Comparison of ENCODE assay signal across 8 cellular contexts in the genomic region with DNA sequence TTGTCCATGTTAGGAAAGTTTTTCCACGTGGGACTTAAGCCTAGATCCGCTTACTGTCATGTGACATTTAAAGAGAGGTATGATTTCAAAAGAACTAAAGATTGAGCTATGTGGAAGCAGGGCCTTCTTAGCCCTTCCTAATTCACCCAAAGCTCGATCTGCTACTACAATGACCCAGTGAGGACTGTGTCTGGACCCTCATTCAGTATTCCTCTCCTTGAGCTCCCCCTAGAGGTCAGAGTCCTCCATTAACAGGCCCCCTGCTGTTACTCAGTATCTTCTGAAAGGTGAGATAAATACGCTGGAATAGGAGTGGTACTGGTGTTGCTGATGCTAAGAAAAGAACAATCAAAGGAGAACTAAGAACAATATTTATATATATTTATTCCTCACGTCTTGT.
A peak's percentile ranks its signal among the peaks of the same experiment; 100 is the strongest.
DNase-seq lines count a peak whose midpoint lies in the region; ATAC-seq lines count a peak whose summit lies in the region.

No MANE protein-coding gene starts in this region.

- no peaks in the 10 kb centered on the region for H3K36me3 Mint-ChIP-seq in activated T-cell treated with anti-CD3 and anti-CD28 coated beads, Interleukin-2, amount 50 U/mL, for 72 hours (ENCODE audit: insufficient read depth in 2 of 2)

- ATAC-seq in GM18858 (IDR thresholded peaks at IDR 0.05; ENCODE audit: unreplicated experiment) (peak; percentile 94), HG02938 (IDR thresholded peaks at IDR 0.05; ENCODE audit: unreplicated experiment) (peak; percentile 96), left ventricle myocardium superior (peak; percentile 85)
- peak; percentile 44 to 84 for ATAC-seq in activated T-cell treated with anti-CD3 and anti-CD28 coated beads, Interleukin-2, amount 50 U/mL, for 72 hours (replicated peaks in 1 of 2)

- peaks cover 5% of the 10 kb centered on the region for H3K4me1 Mint-ChIP-seq in activated T-cell treated with anti-CD3 and anti-CD28 coated beads, Interleukin-2, amount 50 U/mL, for 72 hours (ENCODE audit: low read depth)

- no peaks in the 10 kb centered on the region for H3K9me3 Mint-ChIP-seq in activated T-cell treated with anti-CD3 and anti-CD28 coated beads, Interleukin-2, amount 50 U/mL, for 72 hours

- intact Hi-C loops in left ventricle myocardium superior (cut with micrococcal nuclease): loop anchor here (5.0 to 10.0 kb wide), 2 partner anchors 155 to 412 kb away; a partner anchor contains a TSS

- H3K27me3 Mint-ChIP-seq in activated T-cell treated with anti-CD3 and anti-CD28 coated beads, Interleukin-2, amount 50 U/mL, for 72 hours (ENCODE audit: low read depth): no peaks in the 10 kb centered on the region

- DNase-seq in CMK (ENCODE audit: low read depth) (peak; percentile 42), NCI-H146 treated with DMSO at 0.1 percent for 48 hours (lab: John Stamatoyannopoulos, UW; ENCODE audit: unreplicated experiment) (peak; percentile 13), left ventricle myocardium superior (no peak)
- DNase-seq in activated T-cell treated with anti-CD3 and anti-CD28 coated beads, Interleukin-2, amount 50 U/mL, for 72 hours: peak; percentile 45
- peak; percentile 30 for DNase-seq in stimulated activated CD4-positive, alpha-beta T cell treated with anti-CD3 and anti-CD28 coated beads, Interleukin-1b, Interleukin-23, amount 100 ng/mL, for 48 hours
- DNase-seq in activated CD4-positive, CD25-positive, alpha-beta regulatory T cell (lab: John Stamatoyannopoulos, UW): no peak

- H3K4me3 Mint-ChIP-seq in activated T-cell treated with anti-CD3 and anti-CD28 coated beads, Interleukin-2, amount 50 U/mL, for 72 hours: no peak overlapping the region

- no peak overlapping the region for H3K27ac Mint-ChIP-seq in activated T-cell treated with anti-CD3 and anti-CD28 coated beads, Interleukin-2, amount 50 U/mL, for 72 hours

Comparison
In these comparisons a context has a peak if more than half of its experiments do, and no peak if none do; other contexts are left out.
1. DNase-seq: peak in CMK (single experiment), NCI-H146 treated with DMSO at 0.1 percent for 48 hours (single experiment), activated T-cell treated with anti-CD3 and anti-CD28 coated beads, Interleukin-2, amount 50 U/mL, for 72 hours (2 of 2) and stimulated activated CD4-positive, alpha-beta T cell treated with anti-CD3 and anti-CD28 coated beads, Interleukin-1b, Interleukin-23, amount 100 ng/mL, for 48 hours (single experiment); none in left ventricle myocardium superior (single experiment) and activated CD4-positive, CD25-positive, alpha-beta regulatory T cell (0 of 4).
2. Peak in every context shown above with its lines, with median percentiles within 50 percentile points of each other: ATAC-seq.